In the genomic region with DNA sequence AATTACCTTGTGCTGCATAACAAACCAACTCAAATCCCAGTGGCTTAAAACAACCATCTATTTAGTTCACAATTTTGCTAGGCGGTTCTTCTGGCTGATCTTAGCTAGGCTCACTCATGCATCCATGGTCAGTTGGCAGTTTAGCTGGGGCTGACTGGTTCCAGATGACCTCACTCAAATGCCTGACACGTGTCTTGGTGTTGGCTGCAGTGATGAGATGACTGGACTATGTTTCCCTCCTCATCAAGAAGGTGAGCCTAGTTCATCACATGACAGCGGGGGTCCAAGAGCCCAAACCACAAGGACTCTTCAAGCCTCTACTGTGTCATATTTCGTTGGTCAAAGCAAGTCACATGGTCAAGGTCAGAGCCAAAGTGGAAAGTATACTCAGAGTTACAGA, we compare ENCODE assay signal across 12 cellular contexts. TPM values are rescaled to one million over a fixed set of nuclear protein-coding genes. Genes with fewer than 3 reads are reported as not detected.
DNase-seq lines count a peak whose midpoint lies in the region; ATAC-seq and TF ChIP-seq lines count a peak whose summit lies in the region.
"Had no signal": no experiment of that assay in that cellular context is flagged by ENCODE, and none has a peak within 500 bp of the region (broad histone marks: within the 10 kb centered on the region; RNA-seq: fewer than 3 reads in every experiment).

No MANE protein-coding gene starts in this region.

- peak; percentile 85 for ATAC-seq in GM19351 (IDR thresholded peaks at IDR 0.05; ENCODE audit: unreplicated experiment)
- peak; percentile 68 for ATAC-seq in HG03520 (IDR thresholded peaks at IDR 0.05; ENCODE audit: unreplicated experiment)
- ATAC-seq in HG03280 (IDR thresholded peaks at IDR 0.05; ENCODE audit: unreplicated experiment) = no peak

- DNase-seq in AG10803 (ENCODE audit: low read depth) (peak; percentile 54), epithelial cell of proximal tubule (ENCODE audit: low read depth) (peak; percentile 97), SKM-1 treated with dmso at 0.1 percent for 144 hours (lab: John Stamatoyannopoulos, UW; ENCODE audit: unreplicated experiment) (no peak), NCI-H1092 (lab: John Stamatoyannopoulos, UW) (no peak)
- no peak for DNase-seq in activated CD8-positive, alpha-beta memory T cell treated with anti-CD3 and anti-CD28 coated beads for 24 hours
- DNase-seq: activated naive CD8-positive, alpha-beta T cell treated with anti-CD3 and anti-CD28 coated beads, Interleukin-2, amount 10 ng/mL, durations not matched to agents 7 days and 5 days; heart right ventricle; NCI-H2081 treated with DMSO at 0.1 percent for 48 hours; tibial artery had no signal

- TF ChIP-seq CTCF in AG10803 (conservative IDR thresholded peaks at IDR 0.05; ENCODE audit: low read length) (no peak), epithelial cell of proximal tubule (conservative IDR thresholded peaks at IDR 0.05; ENCODE audit: low read depth, low read length) (no peak)

- H3K4me3 ChIP-seq in AG10803 (ENCODE audit: low read length) = no peak overlapping the region
- H3K4me3 ChIP-seq in epithelial cell of proximal tubule (ENCODE audit: low read depth, low read length) = no peak overlapping the region
- H3K4me3 ChIP-seq: heart right ventricle, tibial artery had no signal

RNA-seq across cellular contexts. Expression of gene ACTR3, which starts 42.7 kb away (rescaled TPM):
- 255 and 301 TPM in 2 replicates for total RNA-seq in epithelial cell of proximal tubule

Comparison
In these comparisons a context has a peak if more than half of its experiments do, and no peak if none do; other contexts are left out.
1. DNase-seq: peak in AG10803 (single experiment) and epithelial cell of proximal tubule (single experiment); none in SKM-1 treated with dmso at 0.1 percent for 144 hours (single experiment), NCI-H1092 (single experiment) and activated CD8-positive, alpha-beta memory T cell treated with anti-CD3 and anti-CD28 coated beads for 24 hours (single experiment).